Comparison of ENCODE assay signal across 9 cellular contexts in genomic region chr2:118169359-118170005, GRCh38.
DNase-seq lines count a peak whose midpoint lies in the region; ATAC-seq and TF ChIP-seq lines count a peak whose summit lies in the region.
"Had no signal": no experiment of that assay in that cellular context is flagged by ENCODE, and none has a peak within 500 bp of the region (broad histone marks: within the 10 kb centered on the region; RNA-seq: fewer than 3 reads in every experiment).

No MANE protein-coding gene starts in this region.

- in situ Hi-C loops in ACHN (cut with HindIII; ENCODE audit: low pct_ligation_motif_present, low pct_unique_long_range_greater_than_20kb, low sequenced_read_pairs): no loop called here

- DNase-seq in AG20443 (ENCODE audit: low spot score) (peak; percentile 51), RWPE2 (ENCODE audit: low spot score) (no peak), left cardiac atrium (peak; percentile 63), retina (no peak), ACHN (no peak), NCI-H128 (lab: John Stamatoyannopoulos, UW; ENCODE audit: unreplicated experiment) (no peak), NCI-H2171 (lab: John Stamatoyannopoulos, UW) (no peak)

- H3K4me1 ChIP-seq in RWPE2 (ENCODE audit: insufficient read depth, poor library complexity, severe bottlenecking): peaks cover 14% of the 10 kb centered on the region

- H3K4me3 ChIP-seq in RWPE2 (ENCODE audit: severe bottlenecking): no peak overlapping the region

- no peaks in the 10 kb centered on the region for H3K36me3 ChIP-seq in RWPE2 (ENCODE audit: low read depth)

- H3K27ac ChIP-seq in RWPE2 (ENCODE audit: poor library complexity, severe bottlenecking): peak overlapping the region; percentile 60
- H3K27ac ChIP-seq: KMS-11 had no signal

- H3K27me3 ChIP-seq in RWPE2 (ENCODE audit: insufficient read depth, poor library complexity, severe bottlenecking): no peaks in the 10 kb centered on the region

- peak; percentile 21 for TF ChIP-seq CTCF in RWPE2 (IDR thresholded peaks at IDR 0.05; ENCODE audit: poor library complexity, severe bottlenecking)

- intact Hi-C loops in left cardiac atrium (cut with DNase I): no loop called here

- H3K9me3 ChIP-seq in RWPE2 (ENCODE audit: severe bottlenecking): no peaks in the 10 kb centered on the region

- ATAC-seq in GM21367 (IDR thresholded peaks at IDR 0.05; ENCODE audit: unreplicated experiment): peak; percentile 75
- peak; percentile 47 for ATAC-seq in RWPE2 (ENCODE audit: low read depth)
- ATAC-seq in left cardiac atrium: peak in 1 of 2 donors; percentile 86

Comparison
In these comparisons a context has a peak if more than half of its experiments do, and no peak if none do; other contexts are left out.
1. DNase-seq: peak in AG20443 (single experiment) and left cardiac atrium (single experiment); none in RWPE2 (single experiment), retina (single experiment), ACHN (single experiment), NCI-H128 (single experiment) and NCI-H2171 (single experiment).